8 cellular contexts compared by ENCODE assay signal in genomic region chr17:39979865-39980401, GRCh38. TPM values are rescaled to one million over a fixed set of nuclear protein-coding genes. Genes with fewer than 3 reads are reported as not detected.
A peak's percentile ranks its signal among the peaks of the same experiment; 100 is the strongest.
DNase-seq lines count a peak whose midpoint lies in the region; ATAC-seq, FAIRE-seq and TF ChIP-seq lines count a peak whose summit lies in the region.

No MANE protein-coding gene starts in this region.

- H3K36me3 ChIP-seq in BLaER1 (peaks cover 19% of the 10 kb centered on the region), OCI-LY1 (ENCODE audit: insufficient read depth, low read length) (peaks cover 37% of the 10 kb centered on the region), bronchial epithelial cell (ENCODE audit: control insufficient read depth, insufficient read depth, low read length) (peaks cover 5% of the 10 kb centered on the region), suprapubic skin (peaks cover 11% of the 10 kb centered on the region)

- H3K79me2 ChIP-seq in OCI-LY1 (ENCODE audit: insufficient read depth, low read length): peaks cover 27% of the 10 kb centered on the region

- H3K9me3 ChIP-seq in BLaER1: no peaks in the 10 kb centered on the region
- no peaks in the 10 kb centered on the region for H3K9me3 ChIP-seq in OCI-LY1 (ENCODE audit: low read length)
- H3K9me3 ChIP-seq in suprapubic skin: no peaks in the 10 kb centered on the region

- FAIRE-seq in bronchial epithelial cell (lab: Jason Lieb, UNC): no peak

- WGBS in suprapubic skin: 1% methylated on average over 12 of the region's 12 CpGs

- no peaks in the 10 kb centered on the region for H3K27me3 ChIP-seq in BLaER1
- no peaks in the 10 kb centered on the region for H3K27me3 ChIP-seq in OCI-LY1 (ENCODE audit: insufficient read depth, low read length)
- H3K27me3 ChIP-seq in bronchial epithelial cell (ENCODE audit: control insufficient read depth, insufficient read depth, low read length): no peaks in the 10 kb centered on the region
- no peaks in the 10 kb centered on the region for H3K27me3 ChIP-seq in layer of hippocampus (ENCODE audit: control insufficient read depth, insufficient read depth, low read length)
- no peaks in the 10 kb centered on the region for H3K27me3 ChIP-seq in suprapubic skin

- ATAC-seq in GM18511 (IDR thresholded peaks at IDR 0.05; ENCODE audit: unreplicated experiment) (peak; percentile 27), HG03175 (IDR thresholded peaks at IDR 0.05; ENCODE audit: unreplicated experiment) (peak; percentile 14)

- H3K9ac ChIP-seq in BLaER1 (peak overlapping the region; percentile 78), OCI-LY1 (ENCODE audit: low read length) (peak overlapping the region; percentile 83)

- peaks cover 31% of the 10 kb centered on the region for H3K4me1 ChIP-seq in BLaER1
- H3K4me1 ChIP-seq in OCI-LY1 (ENCODE audit: insufficient read depth, low read length, severe bottlenecking): peaks cover 25% of the 10 kb centered on the region
- H3K4me1 ChIP-seq in suprapubic skin: peaks cover 38% of the 10 kb centered on the region

- TF ChIP-seq EP300 in suprapubic skin (IDR thresholded peaks at IDR 0.05): no peak

- peak overlapping the region; percentile 18; the same call in 1 of the 2 replicates for H2AFZ ChIP-seq in OCI-LY1 (ENCODE audit: low read length)

- no peaks in the 10 kb centered on the region for H3F3A ChIP-seq in OCI-LY1 (ENCODE audit: insufficient read depth, low read length)

- peaks cover 42% of the 10 kb centered on the region for H4K20me1 ChIP-seq in BLaER1
- H4K20me1 ChIP-seq in OCI-LY1 (ENCODE audit: insufficient read depth, low read length): 0 out of 2 replicates have a peak, but pooled peaks cover 4% of the 10 kb centered on the region

- peak overlapping the region; percentile 99 for H3K27ac ChIP-seq in BLaER1
- peak overlapping the region; percentile 21 for H3K27ac ChIP-seq in OCI-LY1 (ENCODE audit: low read depth, low read length, poor library complexity, severe bottlenecking)
- H3K27ac ChIP-seq in layer of hippocampus (ENCODE audit: low read depth, low read length): peak overlapping the region; percentile 72
- peak overlapping the region; percentile 96 for H3K27ac ChIP-seq in suprapubic skin

- peak overlapping the region; percentile 78 for H3K4me2 ChIP-seq in BLaER1
- H3K4me2 ChIP-seq in OCI-LY1 (ENCODE audit: low read length): peak overlapping the region; percentile 95

- no peaks in the 10 kb centered on the region for H3K9me2 ChIP-seq in OCI-LY1 (ENCODE audit: low read depth, low read length)

- in situ Hi-C loops in KBM-7 (cut with MboI; ENCODE audit: low pct_unique_long_range_greater_than_20kb, low sequenced_read_pairs): no loop called here

- TF ChIP-seq CTCF in OCI-LY1 (IDR thresholded peaks at IDR 0.05; ENCODE audit: low read length): no peak
- no peak for TF ChIP-seq CTCF in bronchial epithelial cell (IDR thresholded peaks at IDR 0.05; ENCODE audit: insufficient read depth, low read length, severe bottlenecking)
- TF ChIP-seq CTCF in suprapubic skin (IDR thresholded peaks at IDR 0.05): no peak

- H3K4me3 ChIP-seq in BLaER1 (peak overlapping the region; percentile 98), OCI-LY1 (ENCODE audit: low read depth, low read length, poor library complexity, severe bottlenecking) (peak overlapping the region; percentile 94), bronchial epithelial cell (ENCODE audit: low read depth, low read length) (peak overlapping the region; percentile 94), suprapubic skin (peak overlapping the region; percentile 98)

- no peak for TF ChIP-seq POLR2A in suprapubic skin (IDR thresholded peaks at IDR 0.05)

- DNase-seq in bronchial epithelial cell (ENCODE audit: low read depth): peak; percentile 31
- DNase-seq in suprapubic skin (ENCODE audit: low spot score in 2 of 2): no peak
- no peak for DNase-seq in KBM-7

RNA-seq across cellular contexts. Expression of gene PSMD3, which starts 0.7 kb away (rescaled TPM):
- 79.8 and 83.1 TPM in 2 replicates for total RNA-seq in bronchial epithelial cell
- 100 to 1,000 TPM in 2 of 4 donors, 10 to 100 TPM in 2; 82.8 to 118 (median 104) TPM for total RNA-seq in suprapubic skin

RNA-seq across cellular contexts. Expression of gene GSDMA, which starts 17.1 kb away (rescaled TPM):
- 0.26 and 0.38 TPM in 2 replicates for total RNA-seq in bronchial epithelial cell
- 100 to 1,000 TPM in 2 of 4 donors, 10 to 100 TPM in 2; 26.7 to 156 (median 105) TPM for total RNA-seq in suprapubic skin

RNA-seq across cellular contexts. Expression of gene CSF3, which starts 35.3 kb away (rescaled TPM):
- total RNA-seq in bronchial epithelial cell (under 0.01 TPM in 1 of 2 replicates, not detected in the other), suprapubic skin (1 to 10 TPM in 1 of 4 donors, not detected in 3; 5.0 TPM)

RNA-seq across cellular contexts. Expression of gene LRRC3C, which starts 52.4 kb away (rescaled TPM):
- total RNA-seq in bronchial epithelial cell (not detected in 2 replicates), suprapubic skin (1 to 10 TPM in 2 of 4 donors, not detected in 2; 1.1 to 2.3 TPM)

RNA-seq across cellular contexts. Expression of gene ORMDL3, which starts 52.5 kb away (rescaled TPM):
- total RNA-seq in bronchial epithelial cell: 26.6 and 30.7 TPM in 2 replicates
- 10 to 100 TPM; 57.7 to 91.3 (median 77.9) TPM for total RNA-seq in suprapubic skin

Comparison
In these comparisons a context has a peak if more than half of its experiments do, and no peak if none do; other contexts are left out.
1. H3K27ac ChIP-seq: peak in every context shown above with its lines; median percentile 99 in BLaER1; 96 in suprapubic skin; 72 in layer of hippocampus; 21 in OCI-LY1.
2. RNA of gene GSDMA, which starts 17.1 kb away (total RNA-seq): 26.7 to 156 TPM in suprapubic skin; 0.26 to 0.38 TPM in bronchial epithelial cell; every median in the first group is over 10 times any median in the second.
3. Peak in every context shown above with its lines, with median percentiles within 50 percentile points of each other: H3K4me3 ChIP-seq.